Comparison of ENCODE assay signal across 16 cellular contexts in the genomic region with DNA sequence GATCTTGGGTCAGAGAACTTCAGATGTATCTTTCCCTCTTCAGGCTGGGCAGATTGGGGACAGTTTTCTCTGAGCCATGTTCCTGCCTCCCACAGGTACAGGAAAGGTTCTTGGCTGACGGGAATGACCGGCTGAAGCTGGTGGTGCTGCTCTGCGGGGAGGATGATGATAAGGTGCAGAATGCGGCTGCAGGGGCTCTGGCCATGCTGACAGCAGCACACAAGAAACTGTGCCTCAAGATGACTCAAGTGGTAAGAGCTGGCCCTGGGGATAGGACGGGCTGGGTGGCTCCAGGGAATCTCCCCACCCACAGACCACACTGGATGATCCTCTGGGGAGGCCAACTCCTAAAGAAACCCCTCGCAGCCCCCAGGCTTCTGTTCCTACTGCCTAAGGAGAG. TPM values are rescaled to one million over a fixed set of nuclear protein-coding genes. Genes with fewer than 3 reads are reported as not detected.
"Had no signal": no experiment of that assay in that cellular context is flagged by ENCODE, and none has a peak within 500 bp of the region (broad histone marks: within the 10 kb centered on the region; RNA-seq: fewer than 3 reads in every experiment).

No MANE protein-coding gene starts in this region.

- H3K9me3 Mint-ChIP-seq: activated CD4-positive, alpha-beta T cell treated with anti-CD3 and anti-CD28 coated beads, Interleukin-2, amount 10 ng/mL, durations not matched to agents 24 days and 14 days; naive thymus-derived CD8-positive, alpha-beta T cell had no signal

- H3K27me3 ChIP-seq: pancreas, uterus had no signal

- H3K27ac Mint-ChIP-seq: activated CD4-positive, alpha-beta T cell treated with anti-CD3 and anti-CD28 coated beads, Interleukin-2, amount 10 ng/mL, durations not matched to agents 24 days and 14 days; activated naive CD8-positive, alpha-beta T cell treated with anti-CD3 and anti-CD28 coated beads, Interleukin-2, amount 10 ng/mL, durations not matched to agents 7 days and 5 days had no signal

- H3K27me3 Mint-ChIP-seq: activated CD4-positive, alpha-beta T cell treated with anti-CD3 and anti-CD28 coated beads, Interleukin-2, amount 10 ng/mL, durations not matched to agents 24 days and 14 days; activated naive CD8-positive, alpha-beta T cell treated with anti-CD3 and anti-CD28 coated beads, Interleukin-2, amount 10 ng/mL, durations not matched to agents 7 days and 5 days; naive thymus-derived CD8-positive, alpha-beta T cell had no signal

- H3K9ac ChIP-seq: SK-N-SH had no signal

- H3K36me3 Mint-ChIP-seq: naive thymus-derived CD8-positive, alpha-beta T cell had no signal

- H3K27ac ChIP-seq: pancreas, tibial artery, uterus had no signal

- H3K9me3 ChIP-seq: pancreas, SK-N-SH, tibial artery, uterus had no signal

- DNase-seq: activated CD4-positive, alpha-beta T cell treated with anti-CD3 and anti-CD28 coated beads, Interleukin-2, amount 10 ng/mL, durations not matched to agents 24 days and 14 days; activated naive CD8-positive, alpha-beta T cell treated with anti-CD3 and anti-CD28 coated beads, Interleukin-2, amount 10 ng/mL, durations not matched to agents 7 days and 5 days; aorta; islet precursor cell; naive thymus-derived CD8-positive, alpha-beta T cell; pancreas; SK-N-SH; T-helper 1 cell; tibial artery; uterus had no signal

- H3K36me3 ChIP-seq: pancreas, tibial artery, uterus had no signal

- H3K4me2 ChIP-seq: SK-N-SH had no signal

- H3K4me3 ChIP-seq: pancreas, tibial artery, uterus had no signal

- H3K4me1 ChIP-seq: pancreas, tibial artery, uterus had no signal

- ATAC-seq: naive thymus-derived CD8-positive, alpha-beta T cell; pancreas; sciatic nerve had no signal

- H3K4me3 Mint-ChIP-seq: activated CD4-positive, alpha-beta T cell treated with anti-CD3 and anti-CD28 coated beads, Interleukin-2, amount 10 ng/mL, durations not matched to agents 24 days and 14 days; activated naive CD8-positive, alpha-beta T cell treated with anti-CD3 and anti-CD28 coated beads, Interleukin-2, amount 10 ng/mL, durations not matched to agents 7 days and 5 days had no signal

RNA-seq across cellular contexts. Expression of a gene that starts 10.9 kb away (rescaled TPM):
- total RNA-seq: activated CD4-positive, alpha-beta T cell treated with anti-CD3 and anti-CD28 coated beads, Interleukin-2, amount 10 ng/mL, durations not matched to agents 24 days and 14 days; activated naive CD8-positive, alpha-beta T cell treated with anti-CD3 and anti-CD28 coated beads, Interleukin-2, amount 10 ng/mL, durations not matched to agents 7 days and 5 days; aorta; chondrocyte; dermis microvascular lymphatic vessel endothelial cell; lung microvascular endothelial cell; mononuclear cell; pancreas; sciatic nerve; uterus had no signal
- polyA plus RNA-seq: aorta, esophagus, pancreas, SK-N-SH had no signal

RNA-seq across cellular contexts. Expression of a gene that starts 35.7 kb away (rescaled TPM):
- total RNA-seq: activated CD4-positive, alpha-beta T cell treated with anti-CD3 and anti-CD28 coated beads, Interleukin-2, amount 10 ng/mL, durations not matched to agents 24 days and 14 days; aorta; chondrocyte; lung microvascular endothelial cell had no signal
- polyA plus RNA-seq: SK-N-SH had no signal
